Comparison of ENCODE assay signal across 8 cellular contexts in the genomic region with DNA sequence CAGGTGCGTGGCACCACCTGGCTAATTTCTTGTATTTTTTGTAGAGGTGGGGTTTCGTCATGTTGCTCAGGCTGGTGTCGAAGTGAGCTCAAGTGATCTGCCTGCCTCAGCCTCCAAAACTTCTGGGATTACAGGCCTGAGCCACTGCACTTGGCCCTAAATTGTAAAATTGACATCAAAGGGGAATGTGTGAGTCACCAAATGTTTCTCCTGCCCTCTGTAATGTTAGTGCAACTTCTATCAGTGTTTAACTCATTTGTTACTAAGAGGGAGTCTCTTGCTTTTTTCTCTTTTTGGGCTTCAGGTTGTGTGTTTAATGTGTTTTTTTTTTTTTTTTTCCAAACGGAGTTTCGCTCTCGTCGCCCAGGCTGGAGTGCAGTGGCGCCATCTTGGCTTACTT. TPM values are rescaled to one million over a fixed set of nuclear protein-coding genes. Genes with fewer than 3 reads are reported as not detected.
DNase-seq lines count a peak whose midpoint lies in the region; ATAC-seq and TF ChIP-seq lines count a peak whose summit lies in the region.

No MANE protein-coding gene starts in this region.

- H3K36me3 ChIP-seq in rectal smooth muscle tissue (ENCODE audit: control insufficient read depth, insufficient read depth, low read length) = no peaks in the 10 kb centered on the region

- POLR2A ChIA-PET in RWPE1 (lab: Yijun Ruan, JAX; ENCODE audit: low non-redundant PET) = no interaction called here

- no peak for ATAC-seq in GM21723 (IDR thresholded peaks at IDR 0.05; ENCODE audit: unreplicated experiment)
- no peak for ATAC-seq in HG03196 (IDR thresholded peaks at IDR 0.05; ENCODE audit: unreplicated experiment)

- H3K27me3 ChIP-seq in rectal smooth muscle tissue (ENCODE audit: control insufficient read depth, insufficient read depth, low read length) = no peaks in the 10 kb centered on the region

- H3K9ac ChIP-seq in rectal smooth muscle tissue (ENCODE audit: low read length) = no peak overlapping the region

- H3K4me3 ChIP-seq in epithelial cell of proximal tubule (ENCODE audit: low read depth, low read length) = no peak overlapping the region
- H3K4me3 ChIP-seq in rectal smooth muscle tissue (ENCODE audit: low read length) = peak overlapping the region; percentile 46

- H3K27ac ChIP-seq in RWPE1 (peak overlapping the region; percentile 12; the same call in 1 of the 2 replicates), rectal smooth muscle tissue (ENCODE audit: low read depth, low read length) (no peak overlapping the region)

- H3K4me1 ChIP-seq in rectal smooth muscle tissue (ENCODE audit: control insufficient read depth, insufficient read depth, low read length) = peaks cover 11% of the 10 kb centered on the region

- TF ChIP-seq CTCF in RWPE1 (conservative IDR thresholded peaks at IDR 0.05; ENCODE audit: low read depth) = no peak
- TF ChIP-seq CTCF in epithelial cell of proximal tubule (conservative IDR thresholded peaks at IDR 0.05; ENCODE audit: low read depth, low read length) = no peak

- peak; percentile 85 for DNase-seq in ELR (ENCODE audit: low read depth)
- no peak for DNase-seq in RWPE1 (ENCODE audit: low spot score)
- DNase-seq in epithelial cell of proximal tubule (ENCODE audit: low read depth) = peak; percentile 55
- DNase-seq in NCI-H1694 treated with DMSO at 0.1 percent for 48 hours (lab: John Stamatoyannopoulos, UW) = no peak
- DNase-seq in COLO829 (ENCODE audit: low spot score) = no peak

- CTCF ChIA-PET in RWPE1 (lab: Yijun Ruan, JAX) = interaction anchor here (0.7 to 0.8 kb wide), 2 partner anchors 31 to 39 kb away, joined by 4 read pairs; no protein-coding TSS in a partner anchor

RNA-seq across cellular contexts. Expression of gene TULP3, which starts 2.3 kb away (rescaled TPM):
- total RNA-seq in epithelial cell of proximal tubule = 20.0 and 26.6 TPM in 2 replicates

RNA-seq across cellular contexts. Expression of gene RHNO1, which starts 16.0 kb away (rescaled TPM):
- total RNA-seq in epithelial cell of proximal tubule = 40.3 and 46.2 TPM in 2 replicates

RNA-seq across cellular contexts. Expression of gene FOXM1, which starts 16.0 kb away (rescaled TPM):
- total RNA-seq in epithelial cell of proximal tubule = 36.8 and 67.8 TPM in 2 replicates

RNA-seq across cellular contexts. Expression of gene TEX52, which starts 36.2 kb away (rescaled TPM):
- not detected in 2 replicates for total RNA-seq in epithelial cell of proximal tubule

RNA-seq across cellular contexts. Expression of gene NRIP2, which starts 58.2 kb away (rescaled TPM):
- total RNA-seq in epithelial cell of proximal tubule = not detected in 2 replicates

Comparison
In these comparisons a context has a peak if more than half of its experiments do, and no peak if none do; other contexts are left out.
1. DNase-seq: peak in ELR (single experiment) and epithelial cell of proximal tubule (single experiment); none in RWPE1 (single experiment), NCI-H1694 treated with DMSO at 0.1 percent for 48 hours (single experiment) and COLO829 (single experiment).